In the genomic region with DNA sequence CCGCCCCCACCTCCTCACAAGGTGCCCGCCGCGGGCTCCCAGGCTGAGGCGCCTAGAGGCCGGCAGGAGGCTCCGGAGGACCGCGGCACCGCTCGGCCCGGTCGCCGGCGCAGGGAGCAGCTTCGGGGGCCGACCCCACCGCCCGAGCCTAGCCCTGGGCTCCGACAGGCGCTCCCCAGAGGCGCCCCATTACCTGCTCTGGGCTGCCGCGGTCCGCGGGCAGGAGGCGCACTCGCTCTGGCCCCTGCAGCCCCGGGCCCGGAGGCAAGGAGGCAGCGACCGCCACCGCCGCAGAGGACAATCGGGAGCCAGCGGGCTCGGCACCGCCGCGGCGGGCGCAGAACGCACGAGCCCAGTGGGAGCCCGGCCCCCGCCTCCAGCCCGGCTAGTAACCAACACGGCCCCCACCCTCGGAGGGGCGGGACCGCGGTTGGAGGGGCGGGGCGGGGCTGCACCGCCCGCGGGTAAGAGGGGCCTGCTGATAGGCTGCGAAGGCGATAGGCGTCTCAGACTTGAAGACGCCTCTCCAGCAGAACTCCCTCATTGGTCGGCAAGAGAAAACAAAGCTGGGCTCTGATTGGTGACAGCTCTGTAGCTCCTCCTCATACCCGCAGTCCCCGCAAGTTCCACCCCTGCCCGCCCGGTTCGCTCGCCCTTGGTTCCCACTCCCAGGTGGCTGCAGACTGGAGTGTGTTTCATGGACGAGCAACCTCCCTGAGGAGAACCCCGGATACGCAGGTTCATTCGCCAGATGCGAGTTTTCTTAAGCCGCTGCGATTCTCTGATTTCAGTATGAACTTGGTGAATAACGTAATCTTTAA, we compare ENCODE assay signal across 8 cellular contexts. TPM values are rescaled to one million over a fixed set of nuclear protein-coding genes. Genes with fewer than 3 reads are reported as not detected.
DNase-seq lines count a peak whose midpoint lies in the region; ATAC-seq and TF ChIP-seq lines count a peak whose summit lies in the region.

A gene (minus strand): TSS at position 397 of the 821 bp plus-strand sequence. CDS start 64,460 bp downstream, outside the sequence.

- H3K27me3 ChIP-seq in left lung, result peaks cover under 1 to 14% of the 10 kb centered on the region in 2 donors

- DNase-seq in CD1c-positive myeloid dendritic cell (ENCODE audit: extremely low spot score), result peak; percentile 98
- DNase-seq in NCI-H774 (lab: John Stamatoyannopoulos, UW), result peak; percentile 96
- peak; percentile 94 to 95 for DNase-seq in activated CD4-positive, alpha-beta T cell treated with anti-CD3 and anti-CD28 coated beads, Interleukin-2, amount 50 U/mL, for 48 hours
- peak; percentile 97 to 98 for DNase-seq in dermis microvascular lymphatic vessel endothelial cell (ENCODE audit: low read depth in 2 of 2)
- DNase-seq in left lung, result peak; percentile 96 to 98
- peak; percentile 95 to 96 for DNase-seq in stimulated activated CD4-positive, alpha-beta T cell treated with anti-CD3 and anti-CD28 coated beads, Interleukin-2, amount 100 ng/mL, for 24 hours

- peak within 1 kb of the TSS; percentile 82 to 83 for H3K4me3 ChIP-seq in left lung

- H3K36me3 ChIP-seq in left lung, result no peaks in the 10 kb centered on the region

- intact Hi-C loops in left lung (cut with DNase I), result no loop called here

- peak within 1 kb of the TSS; percentile 88 to 95 for H3K27ac ChIP-seq in left lung

- TF ChIP-seq CTCF in left lung (IDR thresholded peaks at IDR 0.05), result peak; percentile 12 to 26

- H3K4me1 ChIP-seq in left lung, result peaks cover 0 to 53% of the 10 kb centered on the region in 2 donors

- ATAC-seq in GM19455 (IDR thresholded peaks at IDR 0.05; ENCODE audit: unreplicated experiment) (peak; percentile 99), HG03575 (IDR thresholded peaks at IDR 0.05; ENCODE audit: extremely low read depth, insufficient number of reproducible peaks, low FRiP score, unreplicated experiment) (peak; percentile 99), left lung (peak; percentile 95)

- no peaks in the 10 kb centered on the region for H3K9me3 ChIP-seq in left lung

RNA-seq across cellular contexts. Expression of the gene that starts here (rescaled TPM):
- 4.1 and 11.5 TPM in 2 replicates for total RNA-seq in dermis microvascular lymphatic vessel endothelial cell
- total RNA-seq in left lung, result 10 to 100 TPM; 28.3 to 38.3 TPM

Comparison
In these comparisons a context has a peak if more than half of its experiments do, and no peak if none do; other contexts are left out.
1. Peak in every context shown above with its lines: DNase-seq, ATAC-seq, H3K4me3 ChIP-seq and H3K27ac ChIP-seq.